ENCODE assay signal across 9 cellular contexts in genomic region chr4:98663226-98664006, GRCh38. TPM values are rescaled to one million over a fixed set of nuclear protein-coding genes. Genes with fewer than 3 reads are reported as not detected.
DNase-seq lines count a peak whose midpoint lies in the region; ATAC-seq, FAIRE-seq and TF ChIP-seq lines count a peak whose summit lies in the region.
"Had no signal": no experiment of that assay in that cellular context is flagged by ENCODE, and none has a peak within 500 bp of the region (broad histone marks: within the 10 kb centered on the region; RNA-seq: fewer than 3 reads in every experiment).

No MANE protein-coding gene starts in this region.

- in situ Hi-C loops in KBM-7 (cut with MboI; ENCODE audit: low pct_unique_long_range_greater_than_20kb, low sequenced_read_pairs) = no loop called here

- no peak for TF ChIP-seq CTCF in Calu3 (IDR thresholded peaks at IDR 0.05; ENCODE audit: unreplicated experiment)
- no peak for TF ChIP-seq CTCF in neural progenitor cell (IDR thresholded peaks at IDR 0.05)

- peaks cover 20% of the 10 kb centered on the region for H3K27me3 ChIP-seq in neural progenitor cell

- H3K9ac ChIP-seq in neural progenitor cell = no peak overlapping the region

- H3K4me3 ChIP-seq in neural progenitor cell = no peak overlapping the region

- H3K4me3 Mint-ChIP-seq in Calu3 (ENCODE audit: low read depth, unreplicated experiment) = peak overlapping the region; percentile 33
- peak overlapping the region; percentile 57 for H3K4me3 Mint-ChIP-seq in neural progenitor cell

- H3K36me3 ChIP-seq in neural progenitor cell = no peaks in the 10 kb centered on the region

- DNase-seq in Calu3 (no peak), KBM-7 (peak; percentile 79), activated T-cell treated with anti-CD3 and anti-CD28 coated beads for 24 hours (ENCODE audit: low read depth) (peak; percentile 68), neural progenitor cell (ENCODE audit: low spot score) (no peak), H54 (ENCODE audit: insufficient read length, low spot score) (no peak), LoVo (ENCODE audit: low spot score) (no peak), HEK293T (ENCODE audit: extremely low spot score) (no peak)

- intact Hi-C loops in Calu3 (cut with micrococcal nuclease; ENCODE audit: unreplicated experiment) = loop anchor here (5.0 kb wide), 1 partner anchor 91 kb away; no protein-coding TSS in a partner anchor

- peak; percentile 76 for ATAC-seq in GM21515 (IDR thresholded peaks at IDR 0.05; ENCODE audit: unreplicated experiment)

- H3K36me3 Mint-ChIP-seq in Calu3 (ENCODE audit: insufficient read depth, unreplicated experiment) = peaks cover 17% of the 10 kb centered on the region
- peaks cover 5% of the 10 kb centered on the region for H3K36me3 Mint-ChIP-seq in neural progenitor cell

- no TSS peak for BruUV-seq in Calu3 (replicated peaks; lab: Mats Ljungman, UMichigan)

- peaks cover 48% of the 10 kb centered on the region for H3K4me1 Mint-ChIP-seq in Calu3 (ENCODE audit: low read depth, unreplicated experiment)
- peaks cover 36% of the 10 kb centered on the region for H3K4me1 Mint-ChIP-seq in neural progenitor cell

- POLR2A ChIA-PET in HEK293T (lab: Yijun Ruan, JAX) = no interaction called here

- peak overlapping the region; percentile 63 for H3K4me2 ChIP-seq in neural progenitor cell

- H3K27me3 Mint-ChIP-seq in Calu3 (ENCODE audit: unreplicated experiment) (no peaks in the 10 kb centered on the region), neural progenitor cell (ENCODE audit: insufficient read depth, low read depth) (peaks cover 15% of the 10 kb centered on the region)

- no peaks in the 10 kb centered on the region for H4K20me1 ChIP-seq in neural progenitor cell (ENCODE audit: low read depth)

- H3K9me3 Mint-ChIP-seq in Calu3 (ENCODE audit: low read depth, unreplicated experiment) (no peaks in the 10 kb centered on the region), neural progenitor cell (peaks cover 20% of the 10 kb centered on the region)

- CTCF ChIA-PET in Calu3 (lab: Charles Lee) (no interaction called here), HEK293T (lab: Yijun Ruan, JAX) (no interaction called here)

- no peaks in the 10 kb centered on the region for H3K9me3 ChIP-seq in neural progenitor cell (ENCODE audit: low read depth)

- TF ChIP-seq POLR2A in H54 (IDR thresholded peaks at IDR 0.05; ENCODE audit: low read depth, low read length) = no peak

- peaks cover 43% of the 10 kb centered on the region for H3K4me1 ChIP-seq in neural progenitor cell

- H3F3A ChIP-seq in neural progenitor cell (ENCODE audit: low read depth) = peaks cover 35% of the 10 kb centered on the region

- FAIRE-seq in H54 (lab: Jason Lieb, UNC) = no peak
- FAIRE-seq: endometrium had no signal

- H2AFZ ChIP-seq in neural progenitor cell (replicated peaks) = no peak overlapping the region

- H3K27ac Mint-ChIP-seq in Calu3 (ENCODE audit: unreplicated experiment) (peak overlapping the region; percentile 85), neural progenitor cell (no peak overlapping the region)

- H3K79me2 ChIP-seq in neural progenitor cell (ENCODE audit: low read depth) = no peaks in the 10 kb centered on the region

- H3K27ac ChIP-seq in neural progenitor cell = no peak overlapping the region

TF ChIP-seq in HEK293T, 16 proteins besides CTCF, POLR2A, EP300 and RAD21:
- TF ChIP-seq NFRKB (IDR thresholded peaks at IDR 0.05) (no peak), LEF1 (IDR thresholded peaks at IDR 0.05; ENCODE audit: borderline replicate concordance) (no peak), HDGF (IDR thresholded peaks at IDR 0.05; ENCODE audit: borderline replicate concordance) (no peak), ZNF384 (IDR thresholded peaks at IDR 0.05) (no peak), FOXM1 (IDR thresholded peaks at IDR 0.05; ENCODE audit: borderline replicate concordance) (no peak), ELF4 (IDR thresholded peaks at IDR 0.05) (no peak), L3MBTL2 (conservative IDR thresholded peaks at IDR 0.05) (no peak)

RNA-seq across cellular contexts. Expression of gene TSPAN5, which starts 5.0 kb away (rescaled TPM):
- total RNA-seq in Calu3 (2022) (4.4 and 4.8 TPM in 2 replicates), neural progenitor cell (ENCODE audit: low replicate concordance) (31.7 and 34.9 TPM in 2 replicates)

Comparison
In these comparisons a context has a peak if more than half of its experiments do, and no peak if none do; other contexts are left out.
1. DNase-seq: peak in KBM-7 (single experiment) and activated T-cell treated with anti-CD3 and anti-CD28 coated beads for 24 hours (single experiment); none in Calu3 (single experiment), neural progenitor cell (single experiment), H54 (single experiment), LoVo (single experiment) and HEK293T (single experiment).